Comparison of ENCODE assay signal across 8 cellular contexts in the genomic region with DNA sequence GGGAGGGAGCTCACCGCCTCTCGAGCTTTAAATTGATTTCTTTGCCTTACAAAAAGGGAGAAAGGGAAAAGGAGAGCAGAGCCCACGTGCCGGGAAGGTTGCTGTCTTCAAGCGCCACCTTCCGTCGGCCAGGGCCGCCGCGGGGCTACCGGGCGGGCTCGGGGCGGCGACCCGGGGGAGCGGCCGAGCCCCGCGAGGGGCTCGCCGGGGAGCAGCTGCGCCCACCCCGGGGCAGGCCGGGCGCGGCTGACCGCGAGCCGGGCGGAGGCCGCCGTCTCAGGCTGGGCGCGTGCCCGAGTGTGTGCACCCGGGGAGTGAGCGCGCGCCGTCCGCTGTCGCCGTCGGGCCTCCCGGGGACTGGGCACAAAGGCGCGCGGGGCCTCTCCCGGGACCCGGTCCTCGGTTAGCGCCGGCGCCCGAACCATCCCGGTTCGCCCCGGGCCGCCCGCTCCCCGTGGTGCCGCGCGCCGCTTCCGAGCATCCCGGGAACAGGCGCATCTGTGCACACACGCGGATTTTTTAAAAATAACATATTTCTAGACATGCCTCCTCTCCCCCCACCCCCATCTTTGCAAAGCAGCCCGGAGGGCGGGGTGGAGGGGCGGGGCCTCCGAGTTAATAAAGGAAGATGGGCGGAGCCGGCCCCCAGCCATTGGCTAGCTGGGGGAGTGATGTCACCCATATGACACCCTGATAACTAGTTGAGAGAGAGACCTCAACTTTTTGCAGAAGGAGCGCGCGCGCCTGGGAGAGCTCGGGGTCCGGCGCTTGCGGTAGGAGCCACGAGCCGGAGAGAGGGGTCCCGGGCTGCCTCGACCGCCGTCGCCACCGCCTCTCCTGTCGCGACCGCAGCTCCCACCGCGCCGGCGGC. TPM values are rescaled to one million over a fixed set of nuclear protein-coding genes. Genes with fewer than 3 reads are reported as not detected.
DNase-seq lines count a peak whose midpoint lies in the region; ATAC-seq and TF ChIP-seq lines count a peak whose summit lies in the region.

A gene (plus strand): TSS at position 726 of the 871 bp plus-strand sequence. CDS start 338 bp downstream, outside the sequence.

- in situ Hi-C loops in brain microvascular endothelial cell (cut with HindIII; ENCODE audit: low pct_ligation_motif_present, low sequenced_read_pairs) = no loop called here

- H3K36me3 ChIP-seq in BJ (ENCODE audit: control insufficient read depth, insufficient read depth, low read length) (no peaks in the 10 kb centered on the region), brain microvascular endothelial cell (replicated peaks) (no peaks in the 10 kb centered on the region)

- CTCF ChIA-PET in BJ (lab: Yijun Ruan, JAX) = no interaction called here

- POLR2A ChIA-PET in BJ (lab: Charles Lee) = no interaction called here

- DNase-seq in BJ (ENCODE audit: low read depth) (peak; percentile 49), NCI-H1694 (lab: John Stamatoyannopoulos, UW) (peak; percentile 99), brain microvascular endothelial cell (peak; percentile 94), kidney glomerular epithelial cell (lab: John Stamatoyannopoulos, UW) (peak; percentile 26), OCI-M1 (lab: John Stamatoyannopoulos, UW) (no peak), glomerular visceral epithelial cell (ENCODE audit: extremely low spot score) (no peak)

- H3K4me3 ChIP-seq in BJ (ENCODE audit: low read depth, low read length) (peak within 1 kb of the TSS; percentile 64), brain microvascular endothelial cell (ENCODE audit: low read depth, low read length) (peak within 1 kb of the TSS; percentile 84)

- ATAC-seq in GM19397 (IDR thresholded peaks at IDR 0.05; ENCODE audit: unreplicated experiment) (no peak), GM19452 (IDR thresholded peaks at IDR 0.05; ENCODE audit: unreplicated experiment) (no peak)

- H3K27me3 ChIP-seq in BJ (ENCODE audit: control insufficient read depth, insufficient read depth, low read length) (no peaks in the 10 kb centered on the region), brain microvascular endothelial cell (replicated peaks) (no peaks in the 10 kb centered on the region)

- no peak for TF ChIP-seq CTCF in BJ (IDR thresholded peaks at IDR 0.05; ENCODE audit: insufficient read depth, low read depth, low read length)
- peak; percentile 52 for TF ChIP-seq CTCF in brain microvascular endothelial cell (IDR thresholded peaks at IDR 0.05; ENCODE audit: low read depth, low read length, missing control alignments)

- peak within 1 kb of the TSS; percentile 78 for H3K27ac ChIP-seq in brain microvascular endothelial cell

RNA-seq across cellular contexts. Expression of the gene that starts here (rescaled TPM):
- 0.40 and 0.54 TPM in 2 replicates for polyA plus RNA-seq in BJ (2011; rRNA removed)
- 1.0 and 1.3 TPM in 2 replicates for polyA minus RNA-seq in BJ (2011; rRNA and poly(A)+ RNA removed)

Comparison
In these comparisons a context has a peak if more than half of its experiments do, and no peak if none do; other contexts are left out.
1. DNase-seq: peak in BJ (single experiment), NCI-H1694 (single experiment), brain microvascular endothelial cell (single experiment) and kidney glomerular epithelial cell (single experiment); none in OCI-M1 (single experiment) and glomerular visceral epithelial cell (single experiment).